Comparison of ENCODE assay signal across 8 cellular contexts in genomic region chr17:7219434-7219811, GRCh38. TPM values are rescaled to one million over a fixed set of nuclear protein-coding genes. Genes with fewer than 3 reads are reported as not detected.
DNase-seq lines count a peak whose midpoint lies in the region; FAIRE-seq and TF ChIP-seq lines count a peak whose summit lies in the region.

No MANE protein-coding gene starts in this region.

- no peak for DNase-seq in Jurkat, Clone E6-1 (ENCODE audit: low read depth, low spot score)
- DNase-seq in choroid plexus epithelial cell (ENCODE audit: low read depth) (no peak), HTR-8/SVneo (ENCODE audit: insufficient read length, low spot score) (no peak), frontal cortex (ENCODE audit: low spot score in 2 of 2) (no peak), NCI-H748 (lab: John Stamatoyannopoulos, UW; ENCODE audit: unreplicated experiment) (no peak)
- no peak for DNase-seq in activated effector memory CD4-positive, alpha-beta T cell treated with anti-CD3 and anti-CD28 coated beads, Interleukin-2, amount 50 U/mL, for 16 hours

- H3K27ac ChIP-seq in ACC112 (ENCODE audit: low read depth, low read length) (peak overlapping the region; percentile 37), muscle layer of duodenum (ENCODE audit: low read length) (peak overlapping the region; percentile 76)

- no peak overlapping the region for H2AFZ ChIP-seq in ACC112 (ENCODE audit: low read length, unreplicated experiment)

- FAIRE-seq in HTR-8/SVneo (lab: Jason Lieb, UNC) = no peak
- no peak for FAIRE-seq in frontal cortex (lab: Jason Lieb, UNC)

- peaks cover 33% of the 10 kb centered on the region for H3K79me2 ChIP-seq in ACC112 (ENCODE audit: control insufficient read depth, insufficient read depth, low read length, unreplicated experiment)

- H3K27me3 ChIP-seq in ACC112 (ENCODE audit: insufficient read depth, low read length) (no peaks in the 10 kb centered on the region), muscle layer of duodenum (ENCODE audit: low read depth, low read length) (no peaks in the 10 kb centered on the region)

- no peak for TF ChIP-seq CTCF in choroid plexus epithelial cell (conservative IDR thresholded peaks at IDR 0.05; ENCODE audit: low read depth, low read length)

- H3K4me3 ChIP-seq in ACC112 (ENCODE audit: low read depth, low read length) (peak overlapping the region; percentile 85), choroid plexus epithelial cell (ENCODE audit: low read depth, low read length) (peak overlapping the region; percentile 90), muscle layer of duodenum (ENCODE audit: low read depth in 1 of 2, low read length in 2 of 2) (peak overlapping the region; percentile 88 to 90)
- peak overlapping the region; percentile 85 for H3K4me3 ChIP-seq in Jurkat, Clone E6-1 (ENCODE audit: low read length)

- H3K36me3 ChIP-seq in ACC112 (ENCODE audit: insufficient read depth, low read length) = no peaks in the 10 kb centered on the region
- peaks cover 12 to 20% of the 10 kb centered on the region in 2 donors for H3K36me3 ChIP-seq in muscle layer of duodenum (ENCODE audit: control insufficient read depth in 1 of 2, insufficient read depth in 2 of 2, low read length in 2 of 2)

- H3K9me3 ChIP-seq in muscle layer of duodenum (ENCODE audit: control insufficient read depth in 1 of 2, low read length in 2 of 2) = no peaks in the 10 kb centered on the region

- H3K4me1 ChIP-seq in ACC112 (ENCODE audit: control insufficient read depth, insufficient read depth, low read length, unreplicated experiment) (peaks cover 44% of the 10 kb centered on the region), muscle layer of duodenum (ENCODE audit: control insufficient read depth in 1 of 2, insufficient read depth in 2 of 2, low read length in 2 of 2) (peaks cover 25 to 58% of the 10 kb centered on the region in 2 donors)

RNA-seq across cellular contexts. Expression of gene DLG4, which starts 0.2 kb away (rescaled TPM):
- 33.0 TPM for polyA plus RNA-seq in Jurkat, Clone E6-1 (2012; ENCODE audit: insufficient read depth, insufficient read length)
- 111 TPM for total RNA-seq in frontal cortex

RNA-seq across cellular contexts. Expression of gene ACADVL, which starts 0.3 kb away (rescaled TPM):
- polyA plus RNA-seq in Jurkat, Clone E6-1 (2012; ENCODE audit: insufficient read depth, insufficient read length) = 423 TPM
- 65.6 TPM for total RNA-seq in frontal cortex

RNA-seq across cellular contexts. Expression of gene DVL2, which starts 14.9 kb away (rescaled TPM):
- 61.9 TPM for polyA plus RNA-seq in Jurkat, Clone E6-1 (2012; ENCODE audit: insufficient read depth, insufficient read length)
- 53.4 TPM for total RNA-seq in frontal cortex

RNA-seq across cellular contexts. Expression of gene PHF23, which starts 19.8 kb away (rescaled TPM):
- polyA plus RNA-seq in Jurkat, Clone E6-1 (2012; ENCODE audit: insufficient read depth, insufficient read length) = 56.0 TPM
- 34.6 TPM for total RNA-seq in frontal cortex

RNA-seq across cellular contexts. Expression of gene GABARAP, which starts 22.8 kb away (rescaled TPM):
- 293 TPM for polyA plus RNA-seq in Jurkat, Clone E6-1 (2012; ENCODE audit: insufficient read depth, insufficient read length)
- total RNA-seq in frontal cortex = 108 TPM
